Comparison of ENCODE assay signal across 8 cellular contexts in the genomic region with DNA sequence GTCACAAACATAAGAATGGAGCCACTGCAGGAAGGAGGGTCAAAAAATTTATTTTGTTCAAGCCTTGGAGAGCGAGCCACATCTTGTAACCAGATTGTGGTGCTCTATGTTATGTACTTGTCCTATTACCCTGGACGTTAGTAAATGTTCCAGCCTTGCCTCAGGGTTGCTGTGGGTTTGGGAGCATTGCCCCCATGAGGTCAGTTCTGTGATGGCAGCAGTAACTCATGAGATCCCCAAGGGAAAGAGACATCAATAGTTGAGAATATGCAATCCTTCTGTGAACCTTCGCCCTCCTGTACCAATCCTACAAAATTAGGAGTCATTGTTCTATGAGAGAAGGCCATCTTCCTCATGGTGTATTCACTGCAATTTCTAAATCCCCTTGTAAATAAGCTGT. TPM values are rescaled to one million over a fixed set of nuclear protein-coding genes. Genes with fewer than 3 reads are reported as not detected.
A peak's percentile ranks its signal among the peaks of the same experiment; 100 is the strongest.
DNase-seq lines count a peak whose midpoint lies in the region; ATAC-seq and TF ChIP-seq lines count a peak whose summit lies in the region.

No MANE protein-coding gene starts in this region.

- no peaks in the 10 kb centered on the region for H3K36me3 Mint-ChIP-seq in endothelial cell (ENCODE audit: low read depth, unreplicated experiment)

- no peak overlapping the region for H3K4me3 Mint-ChIP-seq in endothelial cell (ENCODE audit: unreplicated experiment)

- peak; percentile 44 for TF ChIP-seq CTCF in endothelial cell (IDR thresholded peaks at IDR 0.05; ENCODE audit: unreplicated experiment)

- H3K27ac Mint-ChIP-seq in endothelial cell (ENCODE audit: unreplicated experiment) = no peak overlapping the region

- H3K27me3 Mint-ChIP-seq in endothelial cell (ENCODE audit: unreplicated experiment) = no peaks in the 10 kb centered on the region

- DNase-seq in SHP77 (lab: John Stamatoyannopoulos, UW) (peak; percentile 19 to 61), SHP77 treated with DMSO at 0.1 percent for 48 hours (lab: John Stamatoyannopoulos, UW) (no peak), NCI-H526 treated with DMSO at 0.1 percent for 48 hours (lab: John Stamatoyannopoulos, UW) (peak; percentile 7), endothelial cell (ENCODE audit: low spot score) (peak; percentile 48), retina (peak; percentile 22)

- peaks cover 12% of the 10 kb centered on the region for H3K4me1 Mint-ChIP-seq in endothelial cell (ENCODE audit: unreplicated experiment)

- peak; percentile 62 for ATAC-seq in HG02642 (IDR thresholded peaks at IDR 0.05; ENCODE audit: poor library complexity, unreplicated experiment)
- no peak for ATAC-seq in GM21619 (IDR thresholded peaks at IDR 0.05; ENCODE audit: unreplicated experiment)
- no peak for ATAC-seq in HG02938 (IDR thresholded peaks at IDR 0.05; ENCODE audit: unreplicated experiment)

- H3K9me3 Mint-ChIP-seq in endothelial cell (ENCODE audit: unreplicated experiment) = no peaks in the 10 kb centered on the region

RNA-seq across cellular contexts. Expression of a gene that starts 16.4 kb away (rescaled TPM):
- total RNA-seq in endothelial cell (ENCODE audit: unreplicated experiment) = 0.54 TPM

RNA-seq across cellular contexts. Expression of a gene that starts 46.7 kb away (rescaled TPM):
- 4.0 TPM for total RNA-seq in endothelial cell (ENCODE audit: unreplicated experiment)
